ENCODE assay signal across 18 cellular contexts in the genomic region with DNA sequence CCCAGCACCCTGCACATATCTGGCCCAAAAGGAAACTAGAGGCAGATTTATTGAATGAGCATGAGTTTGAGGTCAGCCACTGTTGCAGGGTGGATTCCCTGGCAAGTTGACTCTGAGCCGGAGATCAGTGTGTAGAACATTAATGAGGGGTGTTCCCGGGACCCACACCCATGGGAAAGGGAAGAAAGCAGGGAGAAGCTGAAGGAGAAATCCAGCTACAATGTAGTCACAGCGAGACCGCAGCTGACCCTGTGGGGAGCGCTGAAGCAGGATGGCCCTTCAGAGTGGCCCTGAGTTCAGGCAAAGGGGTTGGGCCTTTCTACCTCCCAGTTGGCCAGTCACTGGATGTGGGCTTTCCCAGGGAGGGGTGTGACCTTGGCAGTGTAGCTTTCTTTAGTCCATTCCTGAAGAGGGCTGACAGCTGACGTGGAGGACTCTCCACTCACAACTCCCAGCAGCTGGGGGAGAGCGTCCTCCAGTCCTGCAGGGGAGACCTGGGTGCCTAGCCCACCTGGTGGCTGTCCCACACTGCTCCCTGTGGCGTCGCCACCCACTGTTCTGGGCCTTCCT.
DNase-seq lines count a peak whose midpoint lies in the region; ATAC-seq and TF ChIP-seq lines count a peak whose summit lies in the region.
"Had no signal": no experiment of that assay in that cellular context is flagged by ENCODE, and none has a peak within 500 bp of the region (broad histone marks: within the 10 kb centered on the region; RNA-seq: fewer than 3 reads in every experiment).

No MANE protein-coding gene starts in this region.

- TF ChIP-seq POLR2A in testis (IDR thresholded peaks at IDR 0.05) = no peak

- WGBS in heart right ventricle, 2 donors = 55 to 70% methylated on average over 9 of the region's 9 CpGs
- WGBS in testis, 2 donors = 30 to 44% methylated on average over 5 to 9 of the region's 9 CpGs

- H3K27me3 Mint-ChIP-seq in mesothelial cell of epicardium (ENCODE audit: low read depth) = no peaks in the 10 kb centered on the region
- H3K27me3 Mint-ChIP-seq: activated naive CD8-positive, alpha-beta T cell treated with anti-CD3 and anti-CD28 coated beads for 36 hours; stimulated activated naive CD8-positive, alpha-beta T cell treated with anti-CD3 and anti-CD28 coated beads, Interleukin-15, amount 100 ng/mL, for 72 hours had no signal

- no peak overlapping the region for H3K4me3 ChIP-seq in heart right ventricle
- H3K4me3 ChIP-seq in testis = no peak overlapping the region
- H3K4me3 ChIP-seq: cardiac muscle cell had no signal

- peak; percentile 45 for DNase-seq in HuH-7 (ENCODE audit: low spot score)
- peak in 1 of 2 donors; percentile 60 for DNase-seq in heart right ventricle
- DNase-seq in mesothelial cell of epicardium (ENCODE audit: low spot score in 2 of 2, unreplicated experiment in 2 of 2) = no peak
- peak; percentile 70 for DNase-seq in testis
- no peak for DNase-seq in stimulated activated CD8-positive, alpha-beta memory T cell treated with anti-CD3 and anti-CD28 coated beads, Interleukin-4, amount 100 ng/mL, for 48 hours
- DNase-seq in nucleus accumbens (lab: John Stamatoyannopoulos, UW) = no peak
- no peak for DNase-seq in C1 segment of cervical spinal cord (lab: John Stamatoyannopoulos, UW)
- DNase-seq in NCI-H2171 (lab: John Stamatoyannopoulos, UW) = no peak
- DNase-seq: activated CD4-positive, alpha-beta T cell treated with anti-CD3 and anti-CD28 coated beads, Interleukin-2, amount 50 U/mL, for 4 hours; activated naive CD8-positive, alpha-beta T cell treated with anti-CD3 and anti-CD28 coated beads for 36 hours; activated T-cell treated with anti-CD3 and anti-CD28 coated beads, Interleukin-2, amount 50 U/mL, for 4 hours; foreskin melanocyte; midbrain; NCI-H1694 treated with DMSO at 0.1 percent for 48 hours; occipital lobe; stimulated activated naive CD8-positive, alpha-beta T cell treated with anti-CD3 and anti-CD28 coated beads, Interleukin-15, amount 100 ng/mL, for 72 hours had no signal

- peak; percentile 30 to 76 (median 63) for ATAC-seq in heart right ventricle
- ATAC-seq: activated T-cell treated with anti-CD3 and anti-CD28 coated beads, Interleukin-2, amount 50 U/mL, for 4 hours; stimulated activated naive CD8-positive, alpha-beta T cell treated with anti-CD3 and anti-CD28 coated beads, Interleukin-15, amount 100 ng/mL, for 72 hours had no signal

- H3K27ac ChIP-seq in heart right ventricle (peak overlapping the region; percentile 2 to 80 (median 60)), testis (no peak overlapping the region)

- H3K36me3 ChIP-seq in heart right ventricle = no peaks in the 10 kb centered on the region
- no peaks in the 10 kb centered on the region for H3K36me3 ChIP-seq in testis (ENCODE audit: low read depth, missing control alignments)
- H3K36me3 ChIP-seq: cardiac muscle cell had no signal

- peak overlapping the region; percentile 17 for H3K27ac Mint-ChIP-seq in mesothelial cell of epicardium
- H3K27ac Mint-ChIP-seq: activated naive CD8-positive, alpha-beta T cell treated with anti-CD3 and anti-CD28 coated beads for 36 hours; CD14-positive monocyte; stimulated activated naive CD8-positive, alpha-beta T cell treated with anti-CD3 and anti-CD28 coated beads, Interleukin-15, amount 100 ng/mL, for 72 hours had no signal

- H3K27me3 ChIP-seq in heart right ventricle = no peaks in the 10 kb centered on the region
- H3K27me3 ChIP-seq in testis = no peaks in the 10 kb centered on the region
- H3K27me3 ChIP-seq: cardiac muscle cell had no signal

- H3K4me1 Mint-ChIP-seq in mesothelial cell of epicardium = peaks cover 41% of the 10 kb centered on the region

- intact Hi-C loops in heart right ventricle (cut with DNase I) = no loop called here
- intact Hi-C loops in testis (cut with DNase I; ENCODE audit: low total_unique reads) = no loop called here

- H3K9me3 ChIP-seq in heart right ventricle (no peaks in the 10 kb centered on the region), testis (no peaks in the 10 kb centered on the region)

- H3K4me1 ChIP-seq in heart right ventricle (peaks cover 10 to 79% (median 53%) of the 10 kb centered on the region in 9 donors), testis (peaks cover 27% of the 10 kb centered on the region)

- no peaks in the 10 kb centered on the region for H3K9me3 Mint-ChIP-seq in mesothelial cell of epicardium
- H3K9me3 Mint-ChIP-seq: activated T-cell treated with anti-CD3 and anti-CD28 coated beads, Interleukin-2, amount 50 U/mL, for 4 hours had no signal

- no peak for TF ChIP-seq CTCF in heart right ventricle (IDR thresholded peaks at IDR 0.05)
- no peak for TF ChIP-seq CTCF in mesothelial cell of epicardium (IDR thresholded peaks at IDR 0.05; ENCODE audit: unreplicated experiment)
- TF ChIP-seq CTCF in testis (IDR thresholded peaks at IDR 0.05) = no peak

- no peak overlapping the region for H3K4me3 Mint-ChIP-seq in mesothelial cell of epicardium
- H3K4me3 Mint-ChIP-seq: activated naive CD8-positive, alpha-beta T cell treated with anti-CD3 and anti-CD28 coated beads for 36 hours; activated T-cell treated with anti-CD3 and anti-CD28 coated beads, Interleukin-2, amount 50 U/mL, for 4 hours; CD14-positive monocyte; stimulated activated naive CD8-positive, alpha-beta T cell treated with anti-CD3 and anti-CD28 coated beads, Interleukin-15, amount 100 ng/mL, for 72 hours had no signal

- no peaks in the 10 kb centered on the region for H3K36me3 Mint-ChIP-seq in mesothelial cell of epicardium
- H3K36me3 Mint-ChIP-seq: activated naive CD8-positive, alpha-beta T cell treated with anti-CD3 and anti-CD28 coated beads for 36 hours; CD14-positive monocyte had no signal

Comparison
In these comparisons a context has a peak if more than half of its experiments do, and no peak if none do; other contexts are left out.
1. DNase-seq: peak in HuH-7 (single experiment) and testis (single experiment); none in mesothelial cell of epicardium (0 of 2), stimulated activated CD8-positive, alpha-beta memory T cell treated with anti-CD3 and anti-CD28 coated beads, Interleukin-4, amount 100 ng/mL, for 48 hours (single experiment), nucleus accumbens (0 of 56), C1 segment of cervical spinal cord (0 of 14) and NCI-H2171 (single experiment).
2. H3K27ac ChIP-seq: peak in heart right ventricle (10 of 10); none in testis (0 of 2).